ENCODE assay signal across 31 cellular contexts in genomic region chr17:40033339-40033738, GRCh38. TPM values are rescaled to one million over a fixed set of nuclear protein-coding genes. Genes with fewer than 3 reads are reported as not detected.
"Had no signal": no experiment of that assay in that cellular context is flagged by ENCODE, and none has a peak within 500 bp of the region (broad histone marks: within the 10 kb centered on the region; RNA-seq: fewer than 3 reads in every experiment).

No MANE protein-coding gene starts in this region.

- H3K27ac ChIP-seq: epithelial cell of prostate, hepatocyte, ovary, prostate gland, right atrium auricular region, upper lobe of left lung had no signal

- H3K36me3 ChIP-seq: breast epithelium, ovary had no signal

- H3K27me3 ChIP-seq: breast epithelium, hepatocyte, ovary, right atrium auricular region, upper lobe of left lung had no signal

- H3K4me3 ChIP-seq: breast epithelium, hepatocyte, ovary, prostate gland, right atrium auricular region, upper lobe of left lung had no signal

- DNase-seq: activated B cell treated with CpG ODN at 0.5 μM for 24 hours; activated CD4-positive, alpha-beta T cell treated with anti-CD3 and anti-CD28 coated beads, Interleukin-2, amount 50 U/mL, for 1 hour; activated CD8-positive, alpha-beta T cell treated with anti-CD3 and anti-CD28 coated beads for 36 hours; activated naive CD8-positive, alpha-beta T cell treated with anti-CD3 and anti-CD28 coated beads, Interleukin-2, amount 50 U/mL, for 24 hours; activated T-cell treated with anti-CD3 and anti-CD28 coated beads, Interleukin-2, amount 50 U/mL, for 4 hours; amygdala; central memory CD4-positive, alpha-beta T cell; dermis blood vessel endothelial cell; effector CD4-positive, alpha-beta T cell; islet precursor cell; left cardiac atrium; mammary epithelial cell; naive B cell; nephron progenitor cell; ovary; stimulated activated CD4-positive, alpha-beta T cell treated with anti-CD3 and anti-CD28 coated beads, Interleukin-12 subunit alpha, Interleukin-12 subunit beta, amount 100 ng/mL, for 4 hours; stimulated activated CD4-positive, alpha-beta T cell treated with anti-CD3 and anti-CD28 coated beads, Interleukin-4, amount 100 ng/mL, for 1 hour; stimulated activated naive CD8-positive, alpha-beta T cell treated with anti-CD3 and anti-CD28 coated beads, Interleukin-15, Interleukin-2, amounts not matched to agents 100 U/mL and 50 U/mL, for 24 hours; substantia nigra; T-cell; upper lobe of left lung had no signal

- H3K4me1 ChIP-seq: breast epithelium, prostate gland had no signal

- H3K9me3 ChIP-seq: breast epithelium, ovary, prostate gland, right atrium auricular region, upper lobe of left lung had no signal

RNA-seq across cellular contexts. Expression of gene CSF3, which starts 18.1 kb away (rescaled TPM):
- total RNA-seq: activated B cell treated with CpG ODN at 0.5 μM for 24 hours; activated CD8-positive, alpha-beta T cell treated with anti-CD3 and anti-CD28 coated beads for 36 hours; activated T-cell treated with anti-CD3 and anti-CD28 coated beads, Interleukin-2, amount 50 U/mL, for 4 hours; activated T-helper 17 cell treated with anti-CD3 and anti-CD28 coated beads, Interleukin-2, amount 50 U/mL, for 72 hours; frontal cortex; hepatocyte; liver; mucosa of gallbladder; T-cell; T-helper 2 cell treated with Interferon-gamma antibody and Interleukin-4, amounts not matched to agents 100 ng/mL and 5 ng/mL, for 36 hours had no signal
- polyA plus RNA-seq: liver had no signal
